20 cellular contexts compared by ENCODE assay signal in genomic region chr3:169494982-169495381, GRCh38.
A peak's percentile ranks its signal among the peaks of the same experiment; 100 is the strongest.
DNase-seq lines count a peak whose midpoint lies in the region; TF ChIP-seq lines count a peak whose summit lies in the region.
"Had no signal": no experiment of that assay in that cellular context is flagged by ENCODE, and none has a peak within 500 bp of the region (broad histone marks: within the 10 kb centered on the region; RNA-seq: fewer than 3 reads in every experiment).

No MANE protein-coding gene starts in this region.

- no peaks in the 10 kb centered on the region for H3K4me1 ChIP-seq in left ventricle myocardium inferior

- H3K9me3 Mint-ChIP-seq in CD14-positive monocyte, result peaks cover 0 to 3% (median 0%) of the 10 kb centered on the region in 7 donors
- H3K9me3 Mint-ChIP-seq: HFFc6 had no signal

- H3K4me3 ChIP-seq in left ventricle myocardium inferior, result no peak overlapping the region

- H3K36me3 ChIP-seq in left ventricle myocardium inferior, result no peaks in the 10 kb centered on the region

- intact Hi-C loops in left ventricle myocardium inferior (cut with micrococcal nuclease), result no loop called here
- intact Hi-C loops in CD14-positive monocyte (cut with micrococcal nuclease), result no loop called here

- no peaks in the 10 kb centered on the region for H3K4me1 Mint-ChIP-seq in CD14-positive monocyte
- H3K4me1 Mint-ChIP-seq: CD4-positive, CD25-positive, alpha-beta regulatory T cell had no signal

- no peak overlapping the region for H3K27ac Mint-ChIP-seq in CD14-positive monocyte
- H3K27ac Mint-ChIP-seq: CD4-positive, CD25-positive, alpha-beta regulatory T cell; HFFc6 had no signal

- DNase-seq in NCI-H748 (lab: John Stamatoyannopoulos, UW; ENCODE audit: unreplicated experiment) (peak; percentile 49), NCI-H748 treated with DMSO at 0.1 percent for 48 hours (lab: John Stamatoyannopoulos, UW) (no peak), NCI-H1417 (lab: John Stamatoyannopoulos, UW) (peak in 2 of 3 experiments; percentile 34 to 86), dermis microvascular lymphatic vessel endothelial cell (ENCODE audit: low read depth in 2 of 2) (peak; percentile 16 to 54), left ventricle myocardium inferior (no peak), CD14-positive monocyte (ENCODE audit: low spot score) (no peak), NCI-H146 treated with DMSO at 0.1 percent for 48 hours (lab: John Stamatoyannopoulos, UW; ENCODE audit: unreplicated experiment) (no peak)
- DNase-seq: CD4-positive, CD25-positive, alpha-beta regulatory T cell; DMS53; HFFc6; Karpas-422; NCI-H1092; NCI-H1694 treated with DMSO at 0.1 percent for 48 hours; NCI-H2107; NCI-H226; NCI-H510A; NCI-H82; SHP77; T-helper 1 cell had no signal

- TF ChIP-seq CTCF in left ventricle myocardium inferior (IDR thresholded peaks at IDR 0.05; ENCODE audit: borderline replicate concordance) (no peak), CD14-positive monocyte (IDR thresholded peaks at IDR 0.05) (no peak)

- H3K27ac ChIP-seq in left ventricle myocardium inferior (replicated peaks), result no peak overlapping the region
- H3K27ac ChIP-seq: RWPE1 had no signal

- no peaks in the 10 kb centered on the region for H3K36me3 Mint-ChIP-seq in CD14-positive monocyte
- H3K36me3 Mint-ChIP-seq: CD4-positive, CD25-positive, alpha-beta regulatory T cell had no signal

- H3K9me3 ChIP-seq in left ventricle myocardium inferior (replicated peaks), result peaks cover 6% of the 10 kb centered on the region

- H3K27me3 Mint-ChIP-seq in CD14-positive monocyte (ENCODE audit: low read depth in 3 of 3), result peaks cover 0 to 2% (median 0%) of the 10 kb centered on the region in 3 donors

- H3K27me3 ChIP-seq in left ventricle myocardium inferior (ENCODE audit: low read depth), result no peaks in the 10 kb centered on the region

- H3K4me3 Mint-ChIP-seq in CD14-positive monocyte, result no peak overlapping the region
- H3K4me3 Mint-ChIP-seq: CD4-positive, CD25-positive, alpha-beta regulatory T cell; HFFc6 had no signal

Comparison
In these comparisons a context has a peak if more than half of its experiments do, and no peak if none do; other contexts are left out.
1. DNase-seq: peak in NCI-H748 (single experiment), NCI-H1417 (2 of 3) and dermis microvascular lymphatic vessel endothelial cell (2 of 2); none in NCI-H748 treated with DMSO at 0.1 percent for 48 hours (single experiment), left ventricle myocardium inferior (single experiment), CD14-positive monocyte (single experiment) and NCI-H146 treated with DMSO at 0.1 percent for 48 hours (single experiment).